Comparison of ENCODE assay signal across 17 cellular contexts in genomic region chr11:121421149-121421906, GRCh38. TPM values are rescaled to one million over a fixed set of nuclear protein-coding genes. Genes with fewer than 3 reads are reported as not detected.
DNase-seq lines count a peak whose midpoint lies in the region; ATAC-seq, FAIRE-seq and TF ChIP-seq lines count a peak whose summit lies in the region.
"Had no signal": no experiment of that assay in that cellular context is flagged by ENCODE, and none has a peak within 500 bp of the region (broad histone marks: within the 10 kb centered on the region; RNA-seq: fewer than 3 reads in every experiment).

No MANE protein-coding gene starts in this region.

- H3K27me3 Mint-ChIP-seq in CD4-positive, alpha-beta memory T cell: no peaks in the 10 kb centered on the region
- peaks cover 13% of the 10 kb centered on the region for H3K27me3 Mint-ChIP-seq in mesothelial cell of epicardium (ENCODE audit: low read depth)

- H3K4me1 ChIP-seq in CD4-positive, alpha-beta memory T cell (ENCODE audit: insufficient read depth, low read length): peaks cover 68% of the 10 kb centered on the region

- peak overlapping the region in 5 of 8 donors; percentile 22 to 79 (median 44) for H3K4me3 Mint-ChIP-seq in CD4-positive, alpha-beta memory T cell
- H3K4me3 Mint-ChIP-seq in mesothelial cell of epicardium: no peak overlapping the region
- H3K4me3 Mint-ChIP-seq: activated T-cell treated with anti-CD3 and anti-CD28 coated beads, Interleukin-2, amount 50 U/mL, for 4 hours had no signal

- TF ChIP-seq POLR2A in GM12891 (IDR thresholded peaks at IDR 0.05; ENCODE audit: low read depth, low read length): no peak

- H3K36me3 ChIP-seq in CD4-positive, alpha-beta memory T cell (ENCODE audit: insufficient read depth, low read length): no peaks in the 10 kb centered on the region
- H3K36me3 ChIP-seq: ascending aorta, suprapubic skin had no signal

- no peak for DNase-seq in CD4-positive, alpha-beta memory T cell
- DNase-seq in GM12891 (ENCODE audit: insufficient read length, low spot score): no peak
- DNase-seq in RKO (ENCODE audit: low spot score): peak; percentile 49
- DNase-seq in myocyte (ENCODE audit: low read depth): peak; percentile 11
- no peak for DNase-seq in UCSD-AML1 (lab: John Stamatoyannopoulos, UW; ENCODE audit: unreplicated experiment)
- no peak for DNase-seq in mesothelial cell of epicardium (ENCODE audit: low spot score in 2 of 2, unreplicated experiment in 2 of 2)
- DNase-seq: activated CD4-positive, CD25-positive, alpha-beta regulatory T cell; activated T-cell treated with anti-CD3 and anti-CD28 coated beads, Interleukin-2, amount 50 U/mL, for 4 hours; DMS153; foreskin melanocyte; kidney; NCI-H446; right cardiac atrium; Right ventricle myocardium superior had no signal

- no peaks in the 10 kb centered on the region for H3K9me3 Mint-ChIP-seq in CD4-positive, alpha-beta memory T cell
- peaks cover 4% of the 10 kb centered on the region for H3K9me3 Mint-ChIP-seq in mesothelial cell of epicardium
- H3K9me3 Mint-ChIP-seq: activated T-cell treated with anti-CD3 and anti-CD28 coated beads, Interleukin-2, amount 50 U/mL, for 4 hours had no signal

- TF ChIP-seq CTCF in mesothelial cell of epicardium (IDR thresholded peaks at IDR 0.05; ENCODE audit: unreplicated experiment): no peak

- no peak overlapping the region for H3K4me3 ChIP-seq in CD4-positive, alpha-beta memory T cell (ENCODE audit: low read length in 2 of 2)
- H3K4me3 ChIP-seq: ascending aorta, suprapubic skin had no signal

- H3K9me3 ChIP-seq in CD4-positive, alpha-beta memory T cell (ENCODE audit: control insufficient read depth in 1 of 2, low read length in 2 of 2): no peaks in the 10 kb centered on the region
- H3K9me3 ChIP-seq: ascending aorta, suprapubic skin had no signal

- no peak for ATAC-seq in HG03108 (IDR thresholded peaks at IDR 0.05; ENCODE audit: unreplicated experiment)
- ATAC-seq: activated T-cell treated with anti-CD3 and anti-CD28 coated beads, Interleukin-2, amount 50 U/mL, for 4 hours; right cardiac atrium had no signal

- no peaks in the 10 kb centered on the region for H3K27me3 ChIP-seq in CD4-positive, alpha-beta memory T cell (ENCODE audit: insufficient read depth, low read length)
- H3K27me3 ChIP-seq: ascending aorta, suprapubic skin had no signal

- H3K27ac Mint-ChIP-seq in CD4-positive, alpha-beta memory T cell: peak overlapping the region; percentile 1 to 96 (median 82)
- H3K27ac Mint-ChIP-seq in mesothelial cell of epicardium: no peak overlapping the region

- peaks cover 0 to 6% of the 10 kb centered on the region in 2 donors for H3K36me3 Mint-ChIP-seq in CD4-positive, alpha-beta memory T cell
- no peaks in the 10 kb centered on the region for H3K36me3 Mint-ChIP-seq in mesothelial cell of epicardium

- peak; percentile 79 for FAIRE-seq in GM12891 (lab: Jason Lieb, UNC)
- FAIRE-seq: kidney had no signal

- H3K27ac ChIP-seq in CD4-positive, alpha-beta memory T cell (ENCODE audit: low read depth, low read length): no peak overlapping the region
- H3K27ac ChIP-seq: ascending aorta, suprapubic skin had no signal

- CTCF ChIA-PET in CD4-positive, alpha-beta memory T cell (lab: Charles Lee; ENCODE audit: partially characterized antibody): interaction anchor here (0.6 to 3.1 kb wide), 4 partner anchors 11 to 101 kb away, joined by 3 to 12 read pairs (median 4); partner anchors contain the start of genes SORL1 and SORL1-AS1

- intact Hi-C loops in CD4-positive, alpha-beta memory T cell (cut with micrococcal nuclease): no loop called here

- H3K4me1 Mint-ChIP-seq in CD4-positive, alpha-beta memory T cell: peaks cover 66 to 96% (median 83%) of the 10 kb centered on the region in 4 donors
- peaks cover 6% of the 10 kb centered on the region for H3K4me1 Mint-ChIP-seq in mesothelial cell of epicardium

- POLR2A ChIA-PET in CD4-positive, alpha-beta memory T cell (lab: Charles Lee; ENCODE audit: partially characterized antibody): interaction anchor here (0.7 to 11.8 kb wide), 4 partner anchors 14 to 41 kb away, joined by 3 to 150 read pairs (median 4); partner anchors contain the start of genes SORL1 and SORL1-AS1

TF ChIP-seq in GM12891, 5 proteins besides CTCF, POLR2A, EP300 and RAD21:
- TF ChIP-seq POU2F2 (IDR thresholded peaks at IDR 0.05; ENCODE audit: low read depth, low read length) (no peak), TAF1 (IDR thresholded peaks at IDR 0.05; ENCODE audit: low read depth, low read length) (no peak), PAX5 (IDR thresholded peaks at IDR 0.05; ENCODE audit: insufficient read depth, low read length, severe bottlenecking) (no peak), SPI1 (IDR thresholded peaks at IDR 0.05; ENCODE audit: low read depth, low read length) (no peak), POLR2AphosphoS5 (IDR thresholded peaks at IDR 0.05; ENCODE audit: low read depth, low read length) (no peak)

RNA-seq across cellular contexts. Expression of gene SORL1, which starts 30.8 kb away (rescaled TPM):
- total RNA-seq in CD4-positive, alpha-beta memory T cell: 100 to 1,000 TPM; 610 to 660 TPM
- polyA plus RNA-seq in CD4-positive, alpha-beta memory T cell: 100 to 1,000 TPM; 159 to 283 TPM
- 49.9 TPM for polyA plus RNA-seq in GM12891 (2012; ENCODE audit: low read depth, missing spikeins)
- total RNA-seq in myocyte: 0.21 and 0.29 TPM in 2 replicates
- 0.04 TPM for polyA plus RNA-seq in myocyte (2012)
- total RNA-seq in mesothelial cell of epicardium: 28.0 to 32.8 TPM (median 29.8 TPM) in 3 replicates

Comparison
In these comparisons a context has a peak if more than half of its experiments do, and no peak if none do; other contexts are left out.
1. DNase-seq: peak in RKO (single experiment) and myocyte (single experiment); none in CD4-positive, alpha-beta memory T cell (0 of 5), GM12891 (single experiment), UCSD-AML1 (single experiment) and mesothelial cell of epicardium (0 of 2).
2. RNA of gene SORL1, which starts 30.8 kb away (total RNA-seq): 610 to 660 TPM in CD4-positive, alpha-beta memory T cell and 28.0 to 32.8 TPM in mesothelial cell of epicardium; 0.21 to 0.29 TPM in myocyte; every median in the first group is over 10 times any median in the second.